Comparison of ENCODE assay signal across 8 cellular contexts in the genomic region with DNA sequence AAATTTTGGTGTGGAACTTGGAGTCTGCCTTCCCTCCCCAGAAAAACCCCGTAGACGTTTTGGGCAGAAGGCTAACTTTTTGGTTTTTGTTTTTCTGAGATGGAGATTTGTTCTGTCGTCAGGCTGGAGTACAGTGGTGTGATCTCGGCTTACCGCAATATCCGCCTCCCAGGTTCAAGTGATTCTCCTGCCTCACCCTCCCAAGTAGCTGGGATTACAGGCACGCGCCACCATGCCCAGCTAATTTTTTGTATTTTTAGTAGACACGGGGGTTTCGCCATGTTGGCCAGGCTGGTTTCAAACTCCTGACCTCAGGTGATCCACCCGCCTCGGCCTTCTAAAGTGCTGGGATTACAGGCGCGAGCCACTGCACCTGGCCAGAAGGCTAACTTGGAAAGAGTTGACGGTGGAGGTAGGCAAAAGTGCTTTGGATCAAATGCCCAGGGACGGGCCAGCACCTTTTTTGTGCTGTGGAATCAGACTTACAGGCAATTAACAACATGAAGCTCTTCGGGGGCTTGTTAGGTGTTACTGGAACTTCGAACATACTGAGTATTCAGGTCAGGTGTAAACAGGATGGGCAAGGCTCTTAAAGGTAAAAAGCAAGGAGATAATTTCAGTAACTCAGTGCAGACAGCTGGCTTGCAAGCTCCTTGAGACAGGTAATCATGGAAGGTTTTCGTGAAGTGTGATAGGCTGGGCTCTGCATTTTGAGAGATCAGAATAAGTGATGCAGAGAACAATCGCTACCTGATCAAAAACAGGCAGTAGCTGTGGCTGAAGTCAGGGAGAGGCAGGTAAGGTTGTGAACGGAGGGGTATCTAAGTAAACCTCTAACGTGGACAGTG. TPM values are rescaled to one million over a fixed set of nuclear protein-coding genes. Genes with fewer than 3 reads are reported as not detected.
A peak's percentile ranks its signal among the peaks of the same experiment; 100 is the strongest.
DNase-seq lines count a peak whose midpoint lies in the region; ATAC-seq and TF ChIP-seq lines count a peak whose summit lies in the region.

No MANE protein-coding gene starts in this region.

- intact Hi-C loops in tibial artery (cut with DNase I; ENCODE audit: low total_unique reads), result no loop called here

- TF ChIP-seq CTCF in tibial artery (IDR thresholded peaks at IDR 0.05), result no peak

- no peak for ATAC-seq in left lobe of liver
- ATAC-seq in GM19023 (IDR thresholded peaks at IDR 0.05; ENCODE audit: unreplicated experiment), result no peak
- ATAC-seq in GM18861 (IDR thresholded peaks at IDR 0.05; ENCODE audit: unreplicated experiment), result no peak

- H3K4me3 Mint-ChIP-seq in activated naive CD4-positive, alpha-beta T cell treated with anti-CD3 and anti-CD28 coated beads, Interleukin-2, amount 10 ng/mL, durations not matched to agents 7 days and 5 days, result peak overlapping the region; percentile 88
- H3K4me3 Mint-ChIP-seq in activated naive CD8-positive, alpha-beta T cell, result peak overlapping the region; percentile 93

- no peaks in the 10 kb centered on the region for H3K9me3 ChIP-seq in tibial artery

- in situ Hi-C loops in ACHN (cut with HindIII; ENCODE audit: low pct_ligation_motif_present, low pct_unique_long_range_greater_than_20kb, low sequenced_read_pairs), result no loop called here

- H3K9me3 Mint-ChIP-seq in activated naive CD4-positive, alpha-beta T cell treated with anti-CD3 and anti-CD28 coated beads, Interleukin-2, amount 10 ng/mL, durations not matched to agents 7 days and 5 days, result no peaks in the 10 kb centered on the region
- H3K9me3 Mint-ChIP-seq in activated naive CD8-positive, alpha-beta T cell (ENCODE audit: low read depth), result no peaks in the 10 kb centered on the region

- no peaks in the 10 kb centered on the region for H3K27me3 ChIP-seq in tibial artery

- peaks cover 51% of the 10 kb centered on the region for H3K36me3 Mint-ChIP-seq in activated naive CD4-positive, alpha-beta T cell treated with anti-CD3 and anti-CD28 coated beads, Interleukin-2, amount 10 ng/mL, durations not matched to agents 7 days and 5 days
- H3K36me3 Mint-ChIP-seq in activated naive CD8-positive, alpha-beta T cell, result peaks cover 8% of the 10 kb centered on the region

- peak overlapping the region; percentile 63 to 72 for H3K4me3 ChIP-seq in tibial artery

- peaks cover 58% of the 10 kb centered on the region for H3K4me1 Mint-ChIP-seq in activated naive CD4-positive, alpha-beta T cell treated with anti-CD3 and anti-CD28 coated beads, Interleukin-2, amount 10 ng/mL, durations not matched to agents 7 days and 5 days
- peaks cover 41% of the 10 kb centered on the region for H3K4me1 Mint-ChIP-seq in activated naive CD8-positive, alpha-beta T cell (ENCODE audit: low read depth)

- H3K27ac ChIP-seq in tibial artery, result peak overlapping the region; percentile 79 to 95

- DNase-seq in activated naive CD4-positive, alpha-beta T cell treated with anti-CD3 and anti-CD28 coated beads, Interleukin-2, amount 10 ng/mL, durations not matched to agents 7 days and 5 days, result no peak
- no peak for DNase-seq in activated naive CD4-positive, alpha-beta T cell (lab: John Stamatoyannopoulos, UW)
- peak; percentile 32 for DNase-seq in left lobe of liver (ENCODE audit: low spot score)
- DNase-seq in tibial artery, result no peak
- no peak for DNase-seq in ACHN

- H3K36me3 ChIP-seq in tibial artery, result peaks cover 11 to 32% (median 31%) of the 10 kb centered on the region in 3 donors

- peaks cover 0 to 51% (median 39%) of the 10 kb centered on the region in 4 donors for H3K4me1 ChIP-seq in tibial artery

- H3K27ac Mint-ChIP-seq in activated naive CD4-positive, alpha-beta T cell treated with anti-CD3 and anti-CD28 coated beads, Interleukin-2, amount 10 ng/mL, durations not matched to agents 7 days and 5 days, result peak overlapping the region; percentile 94
- H3K27ac Mint-ChIP-seq in activated naive CD8-positive, alpha-beta T cell, result peak overlapping the region; percentile 92

- H3K27me3 Mint-ChIP-seq in activated naive CD4-positive, alpha-beta T cell treated with anti-CD3 and anti-CD28 coated beads, Interleukin-2, amount 10 ng/mL, durations not matched to agents 7 days and 5 days, result peaks cover 3% of the 10 kb centered on the region
- H3K27me3 Mint-ChIP-seq in activated naive CD8-positive, alpha-beta T cell, result no peaks in the 10 kb centered on the region

- CTCF ChIA-PET in activated naive CD4-positive, alpha-beta T cell treated with anti-CD3 and anti-CD28 coated beads, Interleukin-2, amount 10 ng/mL, durations not matched to agents 7 days and 5 days (lab: Charles Lee), result interaction anchor here (0.8 to 1.3 kb wide), 3 partner anchors 21 to 126 kb away, joined by 3 to 4 read pairs (median 4); no protein-coding TSS in a partner anchor

RNA-seq across cellular contexts. Expression of gene PPP1R35, which starts 1.8 kb away (rescaled TPM):
- 13.8 TPM for total RNA-seq in left lobe of liver

RNA-seq across cellular contexts. Expression of gene MEPCE, which starts 4.9 kb away (rescaled TPM):
- total RNA-seq in left lobe of liver, result 23.1 TPM

RNA-seq across cellular contexts. Expression of gene ZCWPW1, which starts 6.0 kb away (rescaled TPM):
- 4.4 TPM for total RNA-seq in left lobe of liver

RNA-seq across cellular contexts. Expression of gene SPACDR, which starts 29.5 kb away (rescaled TPM):
- total RNA-seq in left lobe of liver, result not detected

RNA-seq across cellular contexts. Expression of gene TSC22D4, which starts 44.5 kb away (rescaled TPM):
- 16.9 TPM for total RNA-seq in left lobe of liver
